In genomic region chr11:69841859-69842698, GRCh38 we compare ENCODE assay signal across 10 cellular contexts. TPM values are rescaled to one million over a fixed set of nuclear protein-coding genes. Genes with fewer than 3 reads are reported as not detected.
A peak's percentile ranks its signal among the peaks of the same experiment; 100 is the strongest.
DNase-seq lines count a peak whose midpoint lies in the region; ATAC-seq and TF ChIP-seq lines count a peak whose summit lies in the region.
"Had no signal": no experiment of that assay in that cellular context is flagged by ENCODE, and none has a peak within 500 bp of the region (broad histone marks: within the 10 kb centered on the region; RNA-seq: fewer than 3 reads in every experiment).

No MANE protein-coding gene starts in this region.

- H3K36me3 Mint-ChIP-seq in CD4-positive, alpha-beta T cell (ENCODE audit: low read depth), result no peaks in the 10 kb centered on the region

- H3K9me3 ChIP-seq in CD4-positive, alpha-beta T cell (ENCODE audit: control insufficient read depth, low read length), result no peaks in the 10 kb centered on the region
- H3K9me3 ChIP-seq in gastroesophageal sphincter, result no peaks in the 10 kb centered on the region

- H3K4me1 ChIP-seq in gastroesophageal sphincter, result no peaks in the 10 kb centered on the region

- intact Hi-C loops in CD4-positive, alpha-beta T cell (cut with DNase I, micrococcal nuclease), result loop anchor here (2.0 kb wide), 1 partner anchor 155 kb away; no protein-coding TSS in a partner anchor

- WGBS in gastroesophageal sphincter (ENCODE audit: low coverage in 1 of 2), 2 donors, result 57 to 62% methylated on average over 3 to 7 of the region's 13 CpGs

- H3K27me3 ChIP-seq in CD4-positive, alpha-beta T cell (ENCODE audit: control insufficient read depth, insufficient read depth, low read length), result peaks cover 8% of the 10 kb centered on the region
- H3K27me3 ChIP-seq in gastroesophageal sphincter, result peaks cover 52% of the 10 kb centered on the region

- no peak for TF ChIP-seq EP300 in gastroesophageal sphincter (IDR thresholded peaks at IDR 0.05)

- H3K9me3 Mint-ChIP-seq in CD4-positive, alpha-beta T cell, result no peaks in the 10 kb centered on the region

- no peaks in the 10 kb centered on the region for H3K4me1 Mint-ChIP-seq in CD4-positive, alpha-beta T cell (ENCODE audit: low read depth)

- DNase-seq in CD4-positive, alpha-beta T cell, result peak in 2 of 10 experiments; percentile 7 to 32
- DNase-seq in GM13977 (ENCODE audit: low spot score), result no peak
- peak; percentile 29 to 40 for DNase-seq in activated CD4-positive, alpha-beta T cell treated with anti-CD3 and anti-CD28 coated beads, Interleukin-2, amount 50 U/mL, for 48 hours
- peak; percentile 42 for DNase-seq in left lobe of liver (ENCODE audit: low spot score)
- DNase-seq in medulla oblongata (ENCODE audit: extremely low spot score), result no peak
- DNase-seq in NCI-H510A treated with DMSO at 0.1 percent for 48 hours (lab: John Stamatoyannopoulos, UW), result no peak
- no peak for DNase-seq in ureter (ENCODE audit: low spot score)
- DNase-seq: NCI-H446 treated with DMSO at 0.1 percent for 48 hours had no signal

- no peak overlapping the region for H3K4me3 Mint-ChIP-seq in CD4-positive, alpha-beta T cell
- H3K4me3 Mint-ChIP-seq: memory B cell had no signal

- no peak overlapping the region for H3K4me3 ChIP-seq in gastroesophageal sphincter

- H3K27ac Mint-ChIP-seq in CD4-positive, alpha-beta T cell, result no peak overlapping the region
- H3K27ac Mint-ChIP-seq: memory B cell had no signal

- H3K36me3 ChIP-seq in gastroesophageal sphincter, result no peaks in the 10 kb centered on the region

- TF ChIP-seq POLR2A in gastroesophageal sphincter (IDR thresholded peaks at IDR 0.05), result no peak

- CTCF ChIA-PET in CD4-positive, alpha-beta T cell (lab: Charles Lee), result interaction anchor here (1.2 kb wide), 1 partner anchor 14 kb away, joined by 3 read pairs; no protein-coding TSS in a partner anchor

- no peak for ATAC-seq in CD4-positive, alpha-beta T cell (ENCODE audit: poor library complexity)
- ATAC-seq in left lobe of liver (peak; percentile 74), gastroesophageal sphincter (no peak)

- H3K27ac ChIP-seq in CD4-positive, alpha-beta T cell (ENCODE audit: low read depth, low read length), result no peak overlapping the region
- no peak overlapping the region for H3K27ac ChIP-seq in gastroesophageal sphincter

- H3K27me3 Mint-ChIP-seq in CD4-positive, alpha-beta T cell, result peaks cover 18% of the 10 kb centered on the region

- POLR2A ChIA-PET in CD4-positive, alpha-beta T cell (lab: Charles Lee), result no interaction called here

- TF ChIP-seq CTCF in CD4-positive, alpha-beta T cell (IDR thresholded peaks at IDR 0.05), result peak; percentile 25
- peak; percentile 50 for TF ChIP-seq CTCF in GM13977 (IDR thresholded peaks at IDR 0.05; ENCODE audit: extremely low read depth, insufficient read depth, missing control alignments)
- TF ChIP-seq CTCF in gastroesophageal sphincter (IDR thresholded peaks at IDR 0.05), result no peak

- in situ Hi-C loops in GM13977 (cut with MboI; ENCODE audit: low pct_unique_long_range_greater_than_20kb, low sequenced_read_pairs, unreplicated experiment), result no loop called here

RNA-seq across cellular contexts. Expression of gene FGF3, which starts 22.9 kb away (rescaled TPM):
- total RNA-seq in CD4-positive, alpha-beta T cell, result not detected
- total RNA-seq in left lobe of liver (not detected), gastroesophageal sphincter (not detected), ureter (not detected)

Comparison
In these comparisons a context has a peak if more than half of its experiments do, and no peak if none do; other contexts are left out.
1. DNase-seq: peak in activated CD4-positive, alpha-beta T cell treated with anti-CD3 and anti-CD28 coated beads, Interleukin-2, amount 50 U/mL, for 48 hours (2 of 2) and left lobe of liver (single experiment); none in GM13977 (single experiment), medulla oblongata (single experiment), NCI-H510A treated with DMSO at 0.1 percent for 48 hours (single experiment) and ureter (single experiment).
2. CTCF ChIP-seq: peak in CD4-positive, alpha-beta T cell (single experiment) and GM13977 (single experiment); none in gastroesophageal sphincter (0 of 4).